In the genomic region with DNA sequence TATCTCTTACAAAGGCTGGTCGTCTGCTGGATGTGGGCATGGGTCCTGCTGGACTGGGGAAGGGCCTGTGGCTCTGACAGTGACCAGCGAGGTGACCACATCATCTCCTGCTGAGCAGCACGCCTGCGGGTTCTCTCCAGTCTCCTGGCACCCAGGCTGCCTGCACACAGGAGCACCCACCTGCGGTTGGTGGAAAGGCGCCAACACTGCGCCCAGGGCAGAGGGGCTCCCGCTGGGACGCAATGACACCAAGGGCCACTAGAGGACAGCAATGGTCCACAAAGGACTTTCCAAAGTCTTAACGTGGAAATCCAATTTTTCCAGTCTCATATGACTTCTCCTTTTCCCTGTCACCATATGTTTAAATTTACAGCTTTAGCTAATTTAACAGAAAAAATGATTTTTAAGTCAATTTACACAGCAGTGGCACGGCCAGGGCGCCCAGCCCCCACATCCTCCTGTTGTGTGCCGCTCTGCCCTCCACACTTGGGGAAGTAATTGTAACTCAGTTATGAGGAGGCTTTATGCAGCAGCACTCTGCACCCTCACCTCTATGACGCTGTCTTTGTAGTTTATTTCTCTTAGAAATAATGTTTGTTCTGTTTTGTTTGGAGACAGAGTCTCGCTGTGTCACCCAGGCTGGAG, we compare ENCODE assay signal across 8 cellular contexts. TPM values are rescaled to one million over a fixed set of nuclear protein-coding genes. Genes with fewer than 3 reads are reported as not detected.
DNase-seq lines count a peak whose midpoint lies in the region; ATAC-seq and TF ChIP-seq lines count a peak whose summit lies in the region.

No MANE protein-coding gene starts in this region.

- H3K9me2 ChIP-seq in SU-DHL-6 (replicated peaks; ENCODE audit: insufficient read depth, low read length), result no peaks in the 10 kb centered on the region

- TF ChIP-seq CTCF in HFF-Myc (IDR thresholded peaks at IDR 0.05; ENCODE audit: low read depth, low read length, missing control alignments) (peak; percentile 89), SU-DHL-6 (IDR thresholded peaks at IDR 0.05; ENCODE audit: insufficient read depth, low read length, poor library complexity, severe bottlenecking) (peak; percentile 28), endodermal cell (conservative IDR thresholded peaks at IDR 0.05) (peak; percentile 92), vagina (IDR thresholded peaks at IDR 0.05) (peak in 1 of 3 experiments; percentile 40)

- no peak overlapping the region for H2AFZ ChIP-seq in SU-DHL-6 (ENCODE audit: low read depth, low read length, severe bottlenecking)

- intact Hi-C loops in vagina (cut with DNase I), result no loop called here

- H3K36me3 ChIP-seq in SU-DHL-6 (ENCODE audit: low read length) (no peaks in the 10 kb centered on the region), endodermal cell (ENCODE audit: control insufficient read depth, insufficient read depth, low read length) (no peaks in the 10 kb centered on the region), vagina (no peaks in the 10 kb centered on the region)

- H3K4me1 ChIP-seq in endodermal cell (ENCODE audit: control insufficient read depth, insufficient read depth, low read length), result no peaks in the 10 kb centered on the region
- no peaks in the 10 kb centered on the region for H3K4me1 ChIP-seq in vagina

- WGBS in endodermal cell (ENCODE audit: insufficient coverage in 1 of 2, insufficient read length in 1 of 2), 2 experiments, result 41 to 46% methylated on average over 7 to 15 of the region's 15 CpGs

- H3K9me3 ChIP-seq in SU-DHL-6 (ENCODE audit: insufficient read depth, low read length) (no peaks in the 10 kb centered on the region), endodermal cell (ENCODE audit: control insufficient read depth, low read length) (no peaks in the 10 kb centered on the region), vagina (no peaks in the 10 kb centered on the region)

- no peak overlapping the region for H3K4me3 ChIP-seq in HFF-Myc (replicated peaks; ENCODE audit: low read depth, low read length)
- no peak overlapping the region for H3K4me3 ChIP-seq in SU-DHL-6 (ENCODE audit: insufficient read depth, low read length, poor library complexity, severe bottlenecking)
- H3K4me3 ChIP-seq in endodermal cell (ENCODE audit: low read length), result no peak overlapping the region
- H3K4me3 ChIP-seq in vagina, result no peak overlapping the region

- H3K79me2 ChIP-seq in SU-DHL-6 (ENCODE audit: insufficient read depth, low read length), result no peaks in the 10 kb centered on the region

- ATAC-seq in naive B cell (ENCODE audit: low read depth in 2 of 2), result peak; percentile 45 to 47

- H3K36me3 Mint-ChIP-seq in endodermal cell (ENCODE audit: low read depth) (no peaks in the 10 kb centered on the region), naive B cell (no peaks in the 10 kb centered on the region)

- H3K27ac ChIP-seq in SU-DHL-6 (ENCODE audit: low read depth, low read length) (no peak overlapping the region), endodermal cell (ENCODE audit: low read depth, low read length) (no peak overlapping the region), vagina (peak overlapping the region; percentile 48)

- H3F3A ChIP-seq in SU-DHL-6 (ENCODE audit: insufficient read depth), result no peaks in the 10 kb centered on the region

- H3K9ac ChIP-seq in SU-DHL-6 (ENCODE audit: low read length) (no peak overlapping the region), endodermal cell (ENCODE audit: extremely low read depth, low read length, poor library complexity, severe bottlenecking) (no peak overlapping the region)

- H3K27me3 Mint-ChIP-seq in endodermal cell (ENCODE audit: insufficient read depth), result no peaks in the 10 kb centered on the region
- peaks cover 17 to 41% (median 24%) of the 10 kb centered on the region in 3 donors for H3K27me3 Mint-ChIP-seq in naive B cell

- H3K4me2 ChIP-seq in SU-DHL-6 (ENCODE audit: low read depth, low read length, poor library complexity, severe bottlenecking), result no peak overlapping the region

- H3K9me3 Mint-ChIP-seq in endodermal cell (peaks cover 13% of the 10 kb centered on the region), naive B cell (peaks cover 3 to 13% (median 9%) of the 10 kb centered on the region in 7 donors)

- H3K27ac Mint-ChIP-seq in endodermal cell, result no peak overlapping the region
- no peak overlapping the region for H3K27ac Mint-ChIP-seq in naive B cell

- H3K4me1 Mint-ChIP-seq in endodermal cell (no peaks in the 10 kb centered on the region), naive B cell (peaks cover 8 to 10% (median 8%) of the 10 kb centered on the region in 3 donors)

- H4K20me1 ChIP-seq in SU-DHL-6 (ENCODE audit: low read depth, low read length), result no peaks in the 10 kb centered on the region

- no peak for TF ChIP-seq POLR2A in vagina (IDR thresholded peaks at IDR 0.05)

- DNase-seq in DMS153 treated with DMSO at 0.1 percent for 48 hours (lab: John Stamatoyannopoulos, UW; ENCODE audit: unreplicated experiment), result peak; percentile 41
- peak; percentile 6 for DNase-seq in HFF-Myc (ENCODE audit: extremely low read depth, low read depth)
- DNase-seq in endodermal cell, result peak; percentile 87
- DNase-seq in naive B cell, result peak; percentile 27
- DNase-seq in vagina (ENCODE audit: extremely low spot score in 2 of 2), result no peak
- no peak for DNase-seq in activated effector memory CD4-positive, alpha-beta T cell treated with Interleukin-2 at 50 U/mL for 16 hours
- DNase-seq in NCI-H510A (lab: John Stamatoyannopoulos, UW), result no peak

- H3K4me3 Mint-ChIP-seq in endodermal cell (no peak overlapping the region), naive B cell (peak overlapping the region in 1 of 8 donors; percentile 53)

- H3K27me3 ChIP-seq in SU-DHL-6 (ENCODE audit: low read length) (no peaks in the 10 kb centered on the region), endodermal cell (ENCODE audit: control insufficient read depth, insufficient read depth, low read length, poor library complexity, severe bottlenecking) (no peaks in the 10 kb centered on the region), vagina (no peaks in the 10 kb centered on the region)

RNA-seq across cellular contexts. Expression of gene CFAP46, which starts 38.1 kb away (rescaled TPM):
- 10 to 100 TPM in 1 of 2 donors, 1 to 10 TPM in 1; 9.9 to 10.5 TPM for total RNA-seq in endodermal cell
- 4.3 TPM for polyA plus RNA-seq in endodermal cell (2013, experiment 1 of 2)
- 2.9 TPM for polyA plus RNA-seq in endodermal cell (2013, experiment 2 of 2)
- under 1 TPM in 1 of 6 donors, not detected in 5; 0.05 TPM for polyA plus RNA-seq in naive B cell (ENCODE audit: low read depth in 6 of 6)
- not detected for total RNA-seq in vagina

Comparison
In these comparisons a context has a peak if more than half of its experiments do, and no peak if none do; other contexts are left out.
1. DNase-seq: peak in DMS153 treated with DMSO at 0.1 percent for 48 hours (single experiment), HFF-Myc (single experiment), endodermal cell (single experiment) and naive B cell (single experiment); none in vagina (0 of 2), activated effector memory CD4-positive, alpha-beta T cell treated with Interleukin-2 at 50 U/mL for 16 hours (single experiment) and NCI-H510A (single experiment).
2. RNA of gene CFAP46, which starts 38.1 kb away (total RNA-seq): 9.9 to 10.5 TPM in endodermal cell; not detected in vagina (single experiment); every median in the first group is over 10 times any median in the second.